Comparison of ENCODE assay signal across 16 cellular contexts in the genomic region with DNA sequence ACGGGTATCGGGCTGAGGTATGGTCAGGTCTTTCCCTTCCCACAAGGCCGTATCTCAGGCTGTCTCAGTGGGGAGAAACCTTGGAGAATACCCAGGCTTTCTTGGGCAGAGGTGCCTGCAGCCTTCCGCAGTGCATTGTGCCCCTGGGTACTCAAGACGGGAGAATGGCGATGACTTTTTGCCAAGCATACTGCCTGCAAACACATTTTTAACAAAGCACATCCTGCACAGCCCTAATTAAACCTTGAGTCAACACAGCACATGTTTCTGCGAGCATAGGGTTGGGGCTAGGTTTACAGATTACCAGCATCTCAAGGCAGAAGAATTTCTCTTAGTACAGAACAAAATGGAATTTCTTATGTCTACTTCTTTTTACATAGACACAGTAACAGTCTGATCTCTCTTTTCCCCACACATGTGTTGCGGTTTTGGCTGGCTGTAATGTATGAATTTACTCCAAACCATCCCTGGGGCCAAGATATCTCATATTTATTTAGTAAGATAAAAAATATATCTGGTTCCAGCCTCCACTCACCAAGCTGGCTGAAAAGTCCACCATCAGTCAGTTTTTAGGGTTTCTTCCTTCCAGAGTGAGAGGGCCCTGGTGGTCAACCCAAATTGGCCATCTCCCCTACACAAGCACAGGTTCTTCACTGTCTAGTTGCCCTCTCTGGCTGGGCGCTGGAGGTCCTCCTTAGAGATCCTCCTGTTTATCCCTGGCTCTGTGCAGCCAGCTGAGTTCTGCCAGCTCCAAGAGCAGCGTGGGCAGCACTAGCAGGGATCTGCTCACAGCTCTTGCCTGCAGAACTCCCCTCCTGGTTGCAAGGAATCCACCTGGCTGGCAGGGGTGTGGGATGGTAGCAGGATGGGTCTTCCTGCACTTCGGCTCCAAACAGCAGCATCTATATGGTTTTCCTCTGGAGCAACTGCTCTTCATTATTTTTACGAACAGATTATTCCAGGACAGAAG. TPM values are rescaled to one million over a fixed set of nuclear protein-coding genes. Genes with fewer than 3 reads are reported as not detected.
DNase-seq lines count a peak whose midpoint lies in the region; ATAC-seq and TF ChIP-seq lines count a peak whose summit lies in the region.
"Had no signal": no experiment of that assay in that cellular context is flagged by ENCODE, and none has a peak within 500 bp of the region (broad histone marks: within the 10 kb centered on the region; RNA-seq: fewer than 3 reads in every experiment).

No MANE protein-coding gene starts in this region.

- in situ Hi-C loops in IMR-90 (cut with MboI; ENCODE audit: low sequenced_read_pairs), result no loop called here

- H3K18ac ChIP-seq in IMR-90 (ENCODE audit: low read depth, low read length), result no peak overlapping the region

- H3K36me3 ChIP-seq in BLaER1 (no peaks in the 10 kb centered on the region), IMR-90 (ENCODE audit: control insufficient read depth, insufficient read depth, low read length) (no peaks in the 10 kb centered on the region)
- H3K36me3 ChIP-seq: lower lobe of right lung had no signal

- peak overlapping the region in 2 of 5 experiments; percentile 35 to 83 for H3K27ac Mint-ChIP-seq in brain
- H3K27ac Mint-ChIP-seq: activated CD4-positive, alpha-beta T cell treated with anti-CD3 and anti-CD28 coated beads, Interleukin-2, amount 10 ng/mL, durations not matched to agents 24 days and 14 days had no signal

- H3K27me3 ChIP-seq in BLaER1, result no peaks in the 10 kb centered on the region; the same call in 1 of the 2 replicates
- peaks cover 57% of the 10 kb centered on the region for H3K27me3 ChIP-seq in IMR-90 (ENCODE audit: control insufficient read depth, insufficient read depth, low read length)

- no peak overlapping the region for H2BK15ac ChIP-seq in IMR-90 (ENCODE audit: low read depth, low read length)

- H4K20me1 ChIP-seq in BLaER1 (peaks cover 21% of the 10 kb centered on the region), IMR-90 (ENCODE audit: insufficient read depth, low read length) (no peaks in the 10 kb centered on the region)

- H3K14ac ChIP-seq in IMR-90 (replicated peaks; ENCODE audit: low read depth, low read length), result no peak overlapping the region

- no peak for TF ChIP-seq POLR2A in IMR-90 (IDR thresholded peaks at IDR 0.05; ENCODE audit: low read depth, low read length)

- H3K27ac ChIP-seq in BLaER1 (no peak overlapping the region), IMR-90 (ENCODE audit: insufficient read depth, low read length) (no peak overlapping the region)
- H3K27ac ChIP-seq: lower lobe of right lung had no signal

- CTCF ChIA-PET in IMR-90 (lab: Yijun Ruan, JAX), result no interaction called here

- H2AFZ ChIP-seq in IMR-90 (replicated peaks; ENCODE audit: low read length, poor library complexity), result no peak overlapping the region

- H3K9me3 ChIP-seq in BLaER1 (peaks cover 15% of the 10 kb centered on the region), IMR-90 (ENCODE audit: control insufficient read depth, insufficient read depth, low read length) (peaks cover 26% of the 10 kb centered on the region)
- H3K9me3 ChIP-seq: lower lobe of right lung had no signal

- H3K4me1 ChIP-seq in BLaER1 (peaks cover 72% of the 10 kb centered on the region), IMR-90 (ENCODE audit: control insufficient read depth, insufficient read depth, low read length) (no peaks in the 10 kb centered on the region; the same call in 1 of the 2 replicates)

- H2BK120ac ChIP-seq in IMR-90 (ENCODE audit: low read depth, low read length), result no peak overlapping the region

- no peak overlapping the region for H2BK20ac ChIP-seq in IMR-90 (ENCODE audit: low read depth, low read length)

- ATAC-seq in IMR-90 (ENCODE audit: low read depth) (no peak), HG02642 (IDR thresholded peaks at IDR 0.05; ENCODE audit: poor library complexity, unreplicated experiment) (no peak), GM21528 (IDR thresholded peaks at IDR 0.05; ENCODE audit: low FRiP score, unreplicated experiment) (no peak)
- ATAC-seq: esophagus mucosa, lower lobe of right lung, Panc1 had no signal

- TF ChIP-seq RAD21 in IMR-90 (IDR thresholded peaks at IDR 0.05; ENCODE audit: low read length), result no peak

- POLR2A ChIA-PET in IMR-90 (lab: Charles Lee; ENCODE audit: unreplicated experiment), result no interaction called here

- peak overlapping the region in 3 of 5 experiments; percentile 48 to 92 (median 85) for H3K4me3 Mint-ChIP-seq in brain
- H3K4me3 Mint-ChIP-seq: activated CD4-positive, alpha-beta T cell treated with anti-CD3 and anti-CD28 coated beads, Interleukin-2, amount 10 ng/mL, durations not matched to agents 24 days and 14 days had no signal

- H3K27me3 Mint-ChIP-seq in brain, result peaks cover 16% of the 10 kb centered on the region

- H2AK9ac ChIP-seq in IMR-90 (replicated peaks; ENCODE audit: low read depth, low read length, poor library complexity), result no peak overlapping the region

- no peak overlapping the region for H3K23ac ChIP-seq in IMR-90 (ENCODE audit: low read depth, low read length)

- H4K5ac ChIP-seq in IMR-90 (ENCODE audit: low read depth, low read length), result no peak overlapping the region

- H2AK5ac ChIP-seq in IMR-90 (ENCODE audit: low read depth, low read length), result no peak overlapping the region

- DNase-seq in IMR-90 (peak; percentile 17), nucleus accumbens (lab: John Stamatoyannopoulos, UW) (peak in 33 of 56 donors; percentile 18 to 81 (median 42)), NCI-H526 treated with DMSO at 0.1 percent for 48 hours (lab: John Stamatoyannopoulos, UW) (no peak), T1000 (lab: John Stamatoyannopoulos, UW) (no peak)
- DNase-seq: activated CD4-positive, alpha-beta T cell treated with anti-CD3 and anti-CD28 coated beads, Interleukin-2, amount 10 ng/mL, durations not matched to agents 24 days and 14 days; activated naive CD4-positive, alpha-beta T cell; dermis blood vessel endothelial cell; lower lobe of right lung; NCI-H446 treated with DMSO at 0.1 percent for 48 hours; stimulated activated CD4-positive, alpha-beta T cell treated with anti-CD3 and anti-CD28 coated beads, Interleukin-15, amount 100 ng/mL, for 24 hours had no signal

- H3K56ac ChIP-seq in IMR-90 (ENCODE audit: extremely low read depth, insufficient read depth, low read length), result no peak overlapping the region

- no peak overlapping the region for H2BK5ac ChIP-seq in IMR-90 (ENCODE audit: low read depth, low read length, poor library complexity, severe bottlenecking)

- H3K9me3 Mint-ChIP-seq in brain, result peaks cover 9 to 17% (median 12%) of the 10 kb centered on the region in 5 experiments

- WGBS in IMR-90 (ENCODE audit: extremely low coverage in 2 of 2, insufficient read length in 1 of 2), 2 experiments, result no CpG with 5 or more reads among the region's 12 CpGs

- H3K4ac ChIP-seq in IMR-90 (ENCODE audit: low read depth, low read length), result no peak overlapping the region

- H3K36me3 Mint-ChIP-seq in brain, result peaks cover 9% of the 10 kb centered on the region

- dilution Hi-C loops in IMR-90 (cut with HindIII; ENCODE audit: low sequenced_read_pairs, unreplicated experiment), result no loop called here

- no peaks in the 10 kb centered on the region for H3K9me1 ChIP-seq in IMR-90 (ENCODE audit: insufficient read depth, low read length)

- H4K8ac ChIP-seq in IMR-90 (ENCODE audit: low read depth in 2 of 2, low read length in 2 of 2), result no peak overlapping the region

- intact Hi-C loops in IMR-90 (cut with micrococcal nuclease), result loop anchor here (1.0 kb wide), 1 partner anchor 28 kb away; no protein-coding TSS in a partner anchor

- peaks cover 63% of the 10 kb centered on the region for H3K4me1 Mint-ChIP-seq in brain

- H4K91ac ChIP-seq in IMR-90 (ENCODE audit: insufficient read depth, low read depth, low read length), result no peak overlapping the region

- H3K4me3 ChIP-seq in BLaER1, result no peak overlapping the region
- no peak overlapping the region for H3K4me3 ChIP-seq in IMR-90 (ENCODE audit: insufficient read depth, low read depth, low read length)
- H3K4me3 ChIP-seq: lower lobe of right lung had no signal

- H3K9ac ChIP-seq in BLaER1 (no peak overlapping the region), IMR-90 (ENCODE audit: low read depth, low read length) (no peak overlapping the region)

- H3K79me1 ChIP-seq in IMR-90 (ENCODE audit: low read depth in 1 of 2, low read length in 2 of 2), result no peaks in the 10 kb centered on the region

- H3K4me2 ChIP-seq in BLaER1 (peak overlapping the region; percentile 94), IMR-90 (ENCODE audit: low read depth, low read length) (no peak overlapping the region)

- TF ChIP-seq CTCF in IMR-90 (conservative IDR thresholded peaks at IDR 0.05; ENCODE audit: low read depth, low read length) (no peak), brain (conservative IDR thresholded peaks at IDR 0.05) (no peak)

- no TSS peak for BruUV-seq in IMR-90 (replicated peaks; lab: Mats Ljungman, UMichigan)

TF ChIP-seq in IMR-90, 13 proteins besides CTCF, POLR2A, EP300 and RAD21 (continues in another document):
- TF ChIP-seq CHD1 (IDR thresholded peaks at IDR 0.05; ENCODE audit: low read depth, low read length), result no peak
- TF ChIP-seq NFE2L2 (IDR thresholded peaks at IDR 0.05; ENCODE audit: low read depth, low read length), result no peak
- no peak for TF ChIP-seq BHLHE40 (IDR thresholded peaks at IDR 0.05; ENCODE audit: low read depth, low read length)
- TF ChIP-seq RFX5 (IDR thresholded peaks at IDR 0.05; ENCODE audit: low read depth, low read length), result no peak
- TF ChIP-seq FOS (IDR thresholded peaks at IDR 0.05; ENCODE audit: low read depth, low read length), result no peak
- no peak for TF ChIP-seq USF2 (IDR thresholded peaks at IDR 0.05; ENCODE audit: low read depth, low read length)
- no peak for TF ChIP-seq MAFK (IDR thresholded peaks at IDR 0.05; ENCODE audit: low read depth, low read length)
- no peak for TF ChIP-seq SMC3 (IDR thresholded peaks at IDR 0.05; ENCODE audit: low read depth, low read length)

RNA-seq across cellular contexts. Expression of gene FAAH, which starts 2.6 kb away (rescaled TPM):
- total RNA-seq in IMR-90 (2012; rRNA removed), result under 0.01 TPM in 1 of 2 replicates, not detected in the other
- polyA plus RNA-seq in IMR-90 (2012; rRNA removed) (0.19 and 0.29 TPM in 2 replicates), brain (ENCODE audit: insufficient read depth, low read depth, low replicate concordance) (25.0 TPM)
- 0.12 and 0.27 TPM in 2 replicates for polyA plus RNA-seq in IMR-90 (2012; cell fraction: cytosol; rRNA removed)
- polyA plus RNA-seq in IMR-90 (2012; cell fraction: nucleus; rRNA removed; ENCODE audit: low replicate concordance), result 2.3 and 3.0 TPM in 2 replicates

RNA-seq across cellular contexts. Expression of gene NSUN4, which starts 56.1 kb away (rescaled TPM):
- 10.9 and 11.9 TPM in 2 replicates for total RNA-seq in IMR-90 (2012; rRNA removed)
- polyA plus RNA-seq in IMR-90 (2012; rRNA removed), result 11.6 and 13.0 TPM in 2 replicates
- polyA plus RNA-seq in IMR-90 (2012; cell fraction: cytosol; rRNA removed), result 12.8 and 16.1 TPM in 2 replicates
- 12.0 and 17.3 TPM in 2 replicates for polyA plus RNA-seq in IMR-90 (2012; cell fraction: nucleus; rRNA removed; ENCODE audit: low replicate concordance)
- polyA plus RNA-seq in brain (ENCODE audit: insufficient read depth, low read depth, low replicate concordance), result 13.3 TPM

Comparison
In these comparisons a context has a peak if more than half of its experiments do, and no peak if none do; other contexts are left out.
1. DNase-seq: peak in IMR-90 (single experiment) and nucleus accumbens (33 of 56); none in NCI-H526 treated with DMSO at 0.1 percent for 48 hours (single experiment) and T1000 (single experiment).